In the genomic region with DNA sequence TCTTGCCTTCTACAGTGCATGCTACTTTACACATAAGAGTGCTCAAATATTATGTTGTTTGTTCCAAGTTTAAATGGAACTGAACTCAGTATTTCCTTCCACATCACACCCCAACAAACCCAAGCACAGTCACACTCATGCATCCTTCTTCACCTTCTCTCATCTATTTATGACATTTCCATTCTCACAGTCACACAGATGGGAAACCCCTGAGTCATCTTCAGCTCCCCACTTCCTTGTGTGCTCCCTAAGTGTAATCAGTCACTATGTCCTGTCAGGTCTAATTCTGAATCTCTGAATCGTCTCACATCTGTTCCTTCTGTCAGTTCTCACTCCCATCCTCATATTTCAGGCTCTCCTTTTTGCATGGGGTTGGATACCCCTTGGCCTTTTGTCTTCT, we compare ENCODE assay signal across 13 cellular contexts.
DNase-seq lines count a peak whose midpoint lies in the region; ATAC-seq, FAIRE-seq and TF ChIP-seq lines count a peak whose summit lies in the region.
"Had no signal": no experiment of that assay in that cellular context is flagged by ENCODE, and none has a peak within 500 bp of the region (broad histone marks: within the 10 kb centered on the region; RNA-seq: fewer than 3 reads in every experiment).

No MANE protein-coding gene starts in this region.

- no peak for FAIRE-seq in GM19239 (lab: Jason Lieb, UNC)
- FAIRE-seq: keratinocyte had no signal

- DNase-seq in ELR (ENCODE audit: low read depth), result peak; percentile 7
- no peak for DNase-seq in ascending aorta (ENCODE audit: low spot score in 2 of 2)
- no peak for DNase-seq in GM19239 (ENCODE audit: insufficient read length, low spot score)
- DNase-seq in coronary artery (ENCODE audit: low spot score), result no peak
- DNase-seq in hepatic stellate cell (ENCODE audit: low spot score), result no peak
- DNase-seq: activated CD8-positive, alpha-beta T cell treated with anti-CD3 and anti-CD28 coated beads, Interleukin-2, amount 10 ng/mL, durations not matched to agents 7 days and 5 days had no signal

- H3K27ac ChIP-seq in ascending aorta (no peak overlapping the region), coronary artery (no peak overlapping the region)
- H3K27ac ChIP-seq: prostate gland, SK-N-MC had no signal

- H3K4me3 ChIP-seq in ascending aorta, result no peak overlapping the region
- H3K4me3 ChIP-seq in coronary artery, result no peak overlapping the region
- H3K4me3 ChIP-seq: prostate gland, SK-N-MC had no signal

- H3K36me3 ChIP-seq in ascending aorta, result no peaks in the 10 kb centered on the region
- H3K36me3 ChIP-seq: prostate gland had no signal

- no peak for TF ChIP-seq CTCF in ascending aorta (IDR thresholded peaks at IDR 0.05)
- no peak for TF ChIP-seq CTCF in coronary artery (IDR thresholded peaks at IDR 0.05)

- H3K9me3 ChIP-seq in ascending aorta, result no peaks in the 10 kb centered on the region
- H3K9me3 ChIP-seq: prostate gland had no signal

- no peaks in the 10 kb centered on the region for H3K4me1 ChIP-seq in ascending aorta
- H3K4me1 ChIP-seq: prostate gland had no signal

- no peaks in the 10 kb centered on the region for H3K27me3 ChIP-seq in ascending aorta

- intact Hi-C loops in ascending aorta (cut with DNase I), result no loop called here

- ATAC-seq in GM19043 (IDR thresholded peaks at IDR 0.05; ENCODE audit: low read depth, unreplicated experiment) (peak; percentile 67), HG02642 (IDR thresholded peaks at IDR 0.05; ENCODE audit: poor library complexity, unreplicated experiment) (peak; percentile 87), HG03460 (IDR thresholded peaks at IDR 0.05; ENCODE audit: unreplicated experiment) (peak; percentile 86)
- ATAC-seq: activated CD8-positive, alpha-beta T cell treated with anti-CD3 and anti-CD28 coated beads, Interleukin-2, amount 10 ng/mL, durations not matched to agents 7 days and 5 days; esophagus mucosa had no signal
